In the genomic region with DNA sequence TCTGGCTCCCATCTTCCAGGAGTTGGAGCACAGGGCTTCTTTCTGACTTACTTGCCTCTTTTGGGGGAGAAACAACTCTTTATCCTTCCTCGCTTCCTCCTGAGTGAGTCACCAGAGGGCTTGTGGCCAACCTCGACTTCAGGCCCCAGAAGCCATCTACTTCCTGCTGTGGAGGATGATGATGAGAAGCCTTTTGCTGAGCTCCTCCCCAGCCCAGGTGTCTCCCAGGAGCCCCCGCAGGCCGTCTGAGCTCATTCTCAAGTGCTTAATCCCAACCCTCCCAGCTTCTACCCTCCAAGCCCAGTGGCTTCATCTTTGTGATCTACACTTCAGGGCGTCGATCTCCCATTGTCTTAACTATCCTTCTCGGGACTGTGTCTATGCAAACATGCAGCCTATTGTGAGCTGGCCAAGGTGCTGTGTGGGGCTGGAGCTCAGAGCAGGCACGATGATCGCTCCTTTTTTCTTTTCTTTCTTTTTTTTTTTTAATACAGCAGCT, we compare ENCODE assay signal across 8 cellular contexts. TPM values are rescaled to one million over a fixed set of nuclear protein-coding genes. Genes with fewer than 3 reads are reported as not detected.
DNase-seq lines count a peak whose midpoint lies in the region; FAIRE-seq and TF ChIP-seq lines count a peak whose summit lies in the region.

No MANE protein-coding gene starts in this region.

- no peak for FAIRE-seq in urothelium cell line (lab: Jason Lieb, UNC)

- no peaks in the 10 kb centered on the region for H3K27me3 ChIP-seq in tibial nerve

- no peak overlapping the region for H3K27ac ChIP-seq in tibial nerve

- TF ChIP-seq EP300 in tibial nerve (IDR thresholded peaks at IDR 0.05): no peak

- no peaks in the 10 kb centered on the region for H3K9me3 ChIP-seq in tibial nerve

- DNase-seq in activated CD8-positive, alpha-beta memory T cell treated with anti-CD3 and anti-CD28 coated beads for 1 hour (ENCODE audit: extremely low read depth in 1 of 2, low read depth in 1 of 2): peak; percentile 14 to 29
- no peak for DNase-seq in activated CD8-positive, alpha-beta memory T cell treated with anti-CD3 and anti-CD28 coated beads for 24 hours
- DNase-seq in activated CD8-positive, alpha-beta memory T cell treated with anti-CD3 and anti-CD28 coated beads for 4 hours (ENCODE audit: low read depth in 2 of 2): peak; percentile 28 to 33
- DNase-seq in fibroblast of the aortic adventitia (ENCODE audit: low read depth) (peak; percentile 62), urothelium cell line (ENCODE audit: low spot score) (peak; percentile 83), NCI-H128 (lab: John Stamatoyannopoulos, UW; ENCODE audit: unreplicated experiment) (no peak), GOT3 (lab: John Stamatoyannopoulos, UW) (no peak), tibial nerve (ENCODE audit: low spot score in 2 of 2) (no peak)

- WGBS in tibial nerve, 2 donors: 63 to 71% methylated on average over 9 of the region's 9 CpGs

- no peaks in the 10 kb centered on the region for H3K4me1 ChIP-seq in tibial nerve

- peaks cover 0 to 16% (median 0%) of the 10 kb centered on the region in 3 donors for H3K36me3 ChIP-seq in tibial nerve

- no peak overlapping the region for H3K4me3 ChIP-seq in fibroblast of the aortic adventitia (ENCODE audit: low read depth, low read length)
- no peak overlapping the region for H3K4me3 ChIP-seq in tibial nerve

- TF ChIP-seq CTCF in fibroblast of the aortic adventitia (IDR thresholded peaks at IDR 0.05; ENCODE audit: insufficient read depth, low read length) (no peak), tibial nerve (IDR thresholded peaks at IDR 0.05) (no peak)

- TF ChIP-seq POLR2A in tibial nerve (IDR thresholded peaks at IDR 0.05): no peak

RNA-seq across cellular contexts. Expression of a gene that starts 27.9 kb away (rescaled TPM):
- total RNA-seq in fibroblast of the aortic adventitia (ENCODE audit: low replicate concordance): 1.4 and 2.3 TPM in 2 replicates
- total RNA-seq in tibial nerve: 1 to 10 TPM; 1.9 to 4.2 (median 2.9) TPM

RNA-seq across cellular contexts. Expression of a gene that starts 35.0 kb away (rescaled TPM):
- total RNA-seq in fibroblast of the aortic adventitia (ENCODE audit: low replicate concordance) (5.6 and 7.7 TPM in 2 replicates), tibial nerve (1 to 10 TPM; 4.5 to 7.4 (median 6.9) TPM)

Comparison
In these comparisons a context has a peak if more than half of its experiments do, and no peak if none do; other contexts are left out.
1. DNase-seq: peak in activated CD8-positive, alpha-beta memory T cell treated with anti-CD3 and anti-CD28 coated beads for 1 hour (2 of 2), activated CD8-positive, alpha-beta memory T cell treated with anti-CD3 and anti-CD28 coated beads for 4 hours (2 of 2), fibroblast of the aortic adventitia (single experiment) and urothelium cell line (single experiment); none in activated CD8-positive, alpha-beta memory T cell treated with anti-CD3 and anti-CD28 coated beads for 24 hours (single experiment), NCI-H128 (single experiment), GOT3 (single experiment) and tibial nerve (0 of 2).